1 cellular context compared by ENCODE assay signal in the genomic region with DNA sequence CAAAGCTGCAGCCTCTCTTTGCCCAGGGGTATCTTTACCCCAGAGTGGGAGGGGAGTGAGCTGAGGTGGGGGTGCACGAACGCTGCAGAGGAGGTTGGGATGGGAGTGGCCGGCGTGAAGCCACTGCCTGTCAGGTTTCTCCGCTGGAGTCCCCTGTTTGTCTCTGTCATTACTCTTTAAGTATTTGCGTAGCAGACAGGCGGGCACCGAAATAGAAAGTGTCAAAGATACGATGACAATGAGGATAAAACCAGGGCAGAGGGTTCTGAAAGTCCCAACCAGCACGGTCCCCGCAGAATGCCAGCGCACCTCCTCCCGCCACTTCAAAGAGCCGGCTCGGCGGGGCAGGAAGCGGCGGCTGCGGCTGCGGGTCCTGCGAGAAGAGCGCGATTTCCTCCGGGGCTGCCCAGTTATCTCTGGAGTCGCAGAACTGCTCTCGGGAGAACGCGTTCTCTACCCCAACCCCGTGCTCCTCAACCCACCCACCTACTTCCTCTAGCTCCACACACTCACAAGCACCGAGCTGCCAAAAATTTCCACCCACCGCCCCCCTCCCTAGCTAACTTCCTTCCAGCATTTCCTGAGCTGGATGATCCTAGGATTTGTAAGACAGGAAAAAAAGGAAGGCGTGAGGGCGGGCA.
TF ChIP-seq lines count a peak whose summit lies in the region.

A gene with protein sequence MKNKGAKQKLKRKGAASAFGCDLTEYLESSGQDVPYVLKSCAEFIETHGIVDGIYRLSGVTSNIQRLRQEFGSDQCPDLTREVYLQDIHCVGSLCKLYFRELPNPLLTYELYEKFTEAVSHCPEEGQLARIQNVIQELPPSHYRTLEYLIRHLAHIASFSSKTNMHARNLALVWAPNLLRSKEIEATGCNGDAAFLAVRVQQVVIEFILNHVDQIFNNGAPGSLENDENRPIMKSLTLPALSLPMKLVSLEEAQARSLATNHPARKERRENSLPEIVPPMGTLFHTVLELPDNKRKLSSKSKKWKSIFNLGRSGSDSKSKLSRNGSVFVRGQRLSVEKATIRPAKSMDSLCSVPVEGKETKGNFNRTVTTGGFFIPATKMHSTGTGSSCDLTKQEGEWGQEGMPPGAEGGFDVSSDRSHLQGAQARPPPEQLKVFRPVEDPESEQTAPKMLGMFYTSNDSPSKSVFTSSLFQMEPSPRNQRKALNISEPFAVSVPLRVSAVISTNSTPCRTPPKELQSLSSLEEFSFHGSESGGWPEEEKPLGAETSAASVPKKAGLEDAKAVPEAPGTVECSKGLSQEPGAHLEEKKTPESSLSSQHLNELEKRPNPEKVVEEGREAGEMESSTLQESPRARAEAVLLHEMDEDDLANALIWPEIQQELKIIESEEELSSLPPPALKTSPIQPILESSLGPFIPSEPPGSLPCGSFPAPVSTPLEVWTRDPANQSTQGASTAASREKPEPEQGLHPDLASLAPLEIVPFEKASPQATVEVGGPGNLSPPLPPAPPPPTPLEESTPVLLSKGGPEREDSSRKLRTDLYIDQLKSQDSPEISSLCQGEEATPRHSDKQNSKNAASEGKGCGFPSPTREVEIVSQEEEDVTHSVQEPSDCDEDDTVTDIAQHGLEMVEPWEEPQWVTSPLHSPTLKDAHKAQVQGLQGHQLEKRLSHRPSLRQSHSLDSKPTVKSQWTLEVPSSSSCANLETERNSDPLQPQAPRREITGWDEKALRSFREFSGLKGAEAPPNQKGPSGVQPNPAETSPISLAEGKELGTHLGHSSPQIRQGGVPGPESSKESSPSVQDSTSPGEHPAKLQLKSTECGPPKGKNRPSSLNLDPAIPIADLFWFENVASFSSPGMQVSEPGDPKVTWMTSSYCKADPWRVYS (N-terminal part only) (plus strand): TSS at position 623 of the 641 bp plus-strand sequence. CDS start 522 bp downstream, outside the sequence.

TF ChIP-seq in GM12878, 131 proteins besides CTCF, POLR2A, EP300 and RAD21 (continued from another document and continues in another):
- TF ChIP-seq, protein P1, sequence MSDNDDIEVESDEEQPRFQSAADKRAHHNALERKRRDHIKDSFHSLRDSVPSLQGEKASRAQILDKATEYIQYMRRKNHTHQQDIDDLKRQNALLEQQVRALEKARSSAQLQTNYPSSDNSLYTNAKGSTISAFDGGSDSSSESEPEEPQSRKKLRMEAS (IDR thresholded peaks at IDR 0.05; ENCODE audit: low read depth, low read length) = no peak; the same call in none of the 2 replicates
- peak; percentile 94 for TF ChIP-seq TCF7 (IDR thresholded peaks at IDR 0.05; ENCODE audit: borderline replicate concordance)
- no peak for TF ChIP-seq ZZZ3 (IDR thresholded peaks at IDR 0.05; ENCODE audit: control insufficient read depth, insufficient read length, low read depth)
- TF ChIP-seq, protein P2, sequence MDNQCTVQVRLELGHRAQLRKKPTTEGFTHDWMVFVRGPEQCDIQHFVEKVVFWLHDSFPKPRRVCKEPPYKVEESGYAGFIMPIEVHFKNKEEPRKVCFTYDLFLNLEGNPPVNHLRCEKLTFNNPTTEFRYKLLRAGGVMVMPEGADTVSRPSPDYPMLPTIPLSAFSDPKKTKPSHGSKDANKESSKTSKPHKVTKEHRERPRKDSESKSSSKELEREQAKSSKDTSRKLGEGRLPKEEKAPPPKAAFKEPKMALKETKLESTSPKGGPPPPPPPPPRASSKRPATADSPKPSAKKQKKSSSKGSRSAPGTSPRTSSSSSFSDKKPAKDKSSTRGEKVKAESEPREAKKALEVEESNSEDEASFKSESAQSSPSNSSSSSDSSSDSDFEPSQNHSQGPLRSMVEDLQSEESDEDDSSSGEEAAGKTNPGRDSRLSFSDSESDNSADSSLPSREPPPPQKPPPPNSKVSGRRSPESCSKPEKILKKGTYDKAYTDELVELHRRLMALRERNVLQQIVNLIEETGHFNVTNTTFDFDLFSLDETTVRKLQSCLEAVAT (IDR thresholded peaks at IDR 0.05) = peak; percentile 89
- TF ChIP-seq ATF7 (IDR thresholded peaks at IDR 0.05; ENCODE audit: low read depth) = no peak
- TF ChIP-seq, protein P3, sequence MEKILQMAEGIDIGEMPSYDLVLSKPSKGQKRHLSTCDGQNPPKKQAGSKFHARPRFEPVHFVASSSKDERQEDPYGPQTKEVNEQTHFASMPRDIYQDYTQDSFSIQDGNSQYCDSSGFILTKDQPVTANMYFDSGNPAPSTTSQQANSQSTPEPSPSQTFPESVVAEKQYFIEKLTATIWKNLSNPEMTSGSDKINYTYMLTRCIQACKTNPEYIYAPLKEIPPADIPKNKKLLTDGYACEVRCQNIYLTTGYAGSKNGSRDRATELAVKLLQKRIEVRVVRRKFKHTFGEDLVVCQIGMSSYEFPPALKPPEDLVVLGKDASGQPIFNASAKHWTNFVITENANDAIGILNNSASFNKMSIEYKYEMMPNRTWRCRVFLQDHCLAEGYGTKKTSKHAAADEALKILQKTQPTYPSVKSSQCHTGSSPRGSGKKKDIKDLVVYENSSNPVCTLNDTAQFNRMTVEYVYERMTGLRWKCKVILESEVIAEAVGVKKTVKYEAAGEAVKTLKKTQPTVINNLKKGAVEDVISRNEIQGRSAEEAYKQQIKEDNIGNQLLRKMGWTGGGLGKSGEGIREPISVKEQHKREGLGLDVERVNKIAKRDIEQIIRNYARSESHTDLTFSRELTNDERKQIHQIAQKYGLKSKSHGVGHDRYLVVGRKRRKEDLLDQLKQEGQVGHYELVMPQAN (conservative IDR thresholded peaks at IDR 0.05) = 0 out of 2 replicates have a peak, but pooled peaks have one; percentile 7
- no peak for TF ChIP-seq SMC3 (IDR thresholded peaks at IDR 0.05; ENCODE audit: borderline replicate concordance, low read length)
- TF ChIP-seq, protein P4, sequence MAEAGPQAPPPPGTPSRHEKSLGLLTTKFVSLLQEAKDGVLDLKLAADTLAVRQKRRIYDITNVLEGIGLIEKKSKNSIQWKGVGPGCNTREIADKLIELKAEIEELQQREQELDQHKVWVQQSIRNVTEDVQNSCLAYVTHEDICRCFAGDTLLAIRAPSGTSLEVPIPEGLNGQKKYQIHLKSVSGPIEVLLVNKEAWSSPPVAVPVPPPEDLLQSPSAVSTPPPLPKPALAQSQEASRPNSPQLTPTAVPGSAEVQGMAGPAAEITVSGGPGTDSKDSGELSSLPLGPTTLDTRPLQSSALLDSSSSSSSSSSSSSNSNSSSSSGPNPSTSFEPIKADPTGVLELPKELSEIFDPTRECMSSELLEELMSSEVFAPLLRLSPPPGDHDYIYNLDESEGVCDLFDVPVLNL (IDR thresholded peaks at IDR 0.05; ENCODE audit: low read depth, low read length) = no peak
- TF ChIP-seq SMARCA5 (IDR thresholded peaks at IDR 0.05) = 0 out of 2 replicates have a peak, but pooled peaks have one; percentile 38
- TF ChIP-seq YY1 (IDR thresholded peaks at IDR 0.05; ENCODE audit: low read depth, low read length) = peak; percentile 5; the same call in 1 of the 2 replicates
- peak; percentile 44; the same call in 1 of the 2 replicates for TF ChIP-seq POLR2AphosphoS5 (IDR thresholded peaks at IDR 0.05; ENCODE audit: low read length)
- no peak for TF ChIP-seq TARDBP (IDR thresholded peaks at IDR 0.05; ENCODE audit: borderline replicate concordance)
- no peak for TF ChIP-seq FOS (IDR thresholded peaks at IDR 0.05; ENCODE audit: borderline replicate concordance, extremely low read depth, insufficient read length)
- TF ChIP-seq KDM1A (IDR thresholded peaks at IDR 0.05; ENCODE audit: borderline replicate concordance) = no peak
- 0 out of 2 replicates have a peak, but pooled peaks have one; percentile 23 for TF ChIP-seq TBL1XR1 (IDR thresholded peaks at IDR 0.05; ENCODE audit: low read depth, low read length)
- TF ChIP-seq, protein P5, sequence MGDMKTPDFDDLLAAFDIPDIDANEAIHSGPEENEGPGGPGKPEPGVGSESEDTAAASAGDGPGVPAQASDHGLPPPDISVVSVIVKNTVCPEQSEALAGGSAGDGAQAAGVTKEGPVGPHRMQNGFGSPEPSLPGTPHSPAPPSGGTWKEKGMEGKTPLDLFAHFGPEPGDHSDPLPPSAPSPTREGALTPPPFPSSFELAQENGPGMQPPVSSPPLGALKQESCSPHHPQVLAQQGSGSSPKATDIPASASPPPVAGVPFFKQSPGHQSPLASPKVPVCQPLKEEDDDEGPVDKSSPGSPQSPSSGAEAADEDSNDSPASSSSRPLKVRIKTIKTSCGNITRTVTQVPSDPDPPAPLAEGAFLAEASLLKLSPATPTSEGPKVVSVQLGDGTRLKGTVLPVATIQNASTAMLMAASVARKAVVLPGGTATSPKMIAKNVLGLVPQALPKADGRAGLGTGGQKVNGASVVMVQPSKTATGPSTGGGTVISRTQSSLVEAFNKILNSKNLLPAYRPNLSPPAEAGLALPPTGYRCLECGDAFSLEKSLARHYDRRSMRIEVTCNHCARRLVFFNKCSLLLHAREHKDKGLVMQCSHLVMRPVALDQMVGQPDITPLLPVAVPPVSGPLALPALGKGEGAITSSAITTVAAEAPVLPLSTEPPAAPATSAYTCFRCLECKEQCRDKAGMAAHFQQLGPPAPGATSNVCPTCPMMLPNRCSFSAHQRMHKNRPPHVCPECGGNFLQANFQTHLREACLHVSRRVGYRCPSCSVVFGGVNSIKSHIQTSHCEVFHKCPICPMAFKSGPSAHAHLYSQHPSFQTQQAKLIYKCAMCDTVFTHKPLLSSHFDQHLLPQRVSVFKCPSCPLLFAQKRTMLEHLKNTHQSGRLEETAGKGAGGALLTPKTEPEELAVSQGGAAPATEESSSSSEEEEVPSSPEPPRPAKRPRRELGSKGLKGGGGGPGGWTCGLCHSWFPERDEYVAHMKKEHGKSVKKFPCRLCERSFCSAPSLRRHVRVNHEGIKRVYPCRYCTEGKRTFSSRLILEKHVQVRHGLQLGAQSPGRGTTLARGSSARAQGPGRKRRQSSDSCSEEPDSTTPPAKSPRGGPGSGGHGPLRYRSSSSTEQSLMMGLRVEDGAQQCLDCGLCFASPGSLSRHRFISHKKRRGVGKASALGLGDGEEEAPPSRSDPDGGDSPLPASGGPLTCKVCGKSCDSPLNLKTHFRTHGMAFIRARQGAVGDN (IDR thresholded peaks at IDR 0.05) = no peak; the same call in 1 of the 2 replicates
- no peak for TF ChIP-seq MYC (IDR thresholded peaks at IDR 0.05; ENCODE audit: insufficient read depth, insufficient read length, insufficient replicate concordance, low read length, severe bottlenecking)
- TF ChIP-seq NR2F1 (conservative IDR thresholded peaks at IDR 0.05) = peak; percentile 16; the same call in 1 of the 2 replicates
- TF ChIP-seq, protein P6, sequence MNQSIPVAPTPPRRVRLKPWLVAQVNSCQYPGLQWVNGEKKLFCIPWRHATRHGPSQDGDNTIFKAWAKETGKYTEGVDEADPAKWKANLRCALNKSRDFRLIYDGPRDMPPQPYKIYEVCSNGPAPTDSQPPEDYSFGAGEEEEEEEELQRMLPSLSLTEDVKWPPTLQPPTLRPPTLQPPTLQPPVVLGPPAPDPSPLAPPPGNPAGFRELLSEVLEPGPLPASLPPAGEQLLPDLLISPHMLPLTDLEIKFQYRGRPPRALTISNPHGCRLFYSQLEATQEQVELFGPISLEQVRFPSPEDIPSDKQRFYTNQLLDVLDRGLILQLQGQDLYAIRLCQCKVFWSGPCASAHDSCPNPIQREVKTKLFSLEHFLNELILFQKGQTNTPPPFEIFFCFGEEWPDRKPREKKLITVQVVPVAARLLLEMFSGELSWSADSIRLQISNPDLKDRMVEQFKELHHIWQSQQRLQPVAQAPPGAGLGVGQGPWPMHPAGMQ (IDR thresholded peaks at IDR 0.05; ENCODE audit: borderline replicate concordance) = peak; percentile 81; the same call in 1 of the 2 replicates
- TF ChIP-seq MTA2 (IDR thresholded peaks at IDR 0.05; ENCODE audit: low read depth) = peak; percentile 60
- TF ChIP-seq, protein P7, sequence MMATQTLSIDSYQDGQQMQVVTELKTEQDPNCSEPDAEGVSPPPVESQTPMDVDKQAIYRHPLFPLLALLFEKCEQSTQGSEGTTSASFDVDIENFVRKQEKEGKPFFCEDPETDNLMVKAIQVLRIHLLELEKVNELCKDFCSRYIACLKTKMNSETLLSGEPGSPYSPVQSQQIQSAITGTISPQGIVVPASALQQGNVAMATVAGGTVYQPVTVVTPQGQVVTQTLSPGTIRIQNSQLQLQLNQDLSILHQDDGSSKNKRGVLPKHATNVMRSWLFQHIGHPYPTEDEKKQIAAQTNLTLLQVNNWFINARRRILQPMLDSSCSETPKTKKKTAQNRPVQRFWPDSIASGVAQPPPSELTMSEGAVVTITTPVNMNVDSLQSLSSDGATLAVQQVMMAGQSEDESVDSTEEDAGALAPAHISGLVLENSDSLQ (IDR thresholded peaks at IDR 0.05) = peak; percentile 85
- no peak for TF ChIP-seq SRF (IDR thresholded peaks at IDR 0.05; ENCODE audit: low read depth in 2 of 2, low read length in 2 of 2)
- TF ChIP-seq, protein P8, sequence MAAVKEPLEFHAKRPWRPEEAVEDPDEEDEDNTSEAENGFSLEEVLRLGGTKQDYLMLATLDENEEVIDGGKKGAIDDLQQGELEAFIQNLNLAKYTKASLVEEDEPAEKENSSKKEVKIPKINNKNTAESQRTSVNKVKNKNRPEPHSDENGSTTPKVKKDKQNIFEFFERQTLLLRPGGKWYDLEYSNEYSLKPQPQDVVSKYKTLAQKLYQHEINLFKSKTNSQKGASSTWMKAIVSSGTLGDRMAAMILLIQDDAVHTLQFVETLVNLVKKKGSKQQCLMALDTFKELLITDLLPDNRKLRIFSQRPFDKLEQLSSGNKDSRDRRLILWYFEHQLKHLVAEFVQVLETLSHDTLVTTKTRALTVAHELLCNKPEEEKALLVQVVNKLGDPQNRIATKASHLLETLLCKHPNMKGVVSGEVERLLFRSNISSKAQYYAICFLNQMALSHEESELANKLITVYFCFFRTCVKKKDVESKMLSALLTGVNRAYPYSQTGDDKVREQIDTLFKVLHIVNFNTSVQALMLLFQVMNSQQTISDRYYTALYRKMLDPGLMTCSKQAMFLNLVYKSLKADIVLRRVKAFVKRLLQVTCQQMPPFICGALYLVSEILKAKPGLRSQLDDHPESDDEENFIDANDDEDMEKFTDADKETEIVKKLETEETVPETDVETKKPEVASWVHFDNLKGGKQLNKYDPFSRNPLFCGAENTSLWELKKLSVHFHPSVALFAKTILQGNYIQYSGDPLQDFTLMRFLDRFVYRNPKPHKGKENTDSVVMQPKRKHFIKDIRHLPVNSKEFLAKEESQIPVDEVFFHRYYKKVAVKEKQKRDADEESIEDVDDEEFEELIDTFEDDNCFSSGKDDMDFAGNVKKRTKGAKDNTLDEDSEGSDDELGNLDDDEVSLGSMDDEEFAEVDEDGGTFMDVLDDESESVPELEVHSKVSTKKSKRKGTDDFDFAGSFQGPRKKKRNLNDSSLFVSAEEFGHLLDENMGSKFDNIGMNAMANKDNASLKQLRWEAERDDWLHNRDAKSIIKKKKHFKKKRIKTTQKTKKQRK (IDR thresholded peaks at IDR 0.05; ENCODE audit: low read depth, low read length) = no peak
- TF ChIP-seq, protein P9, sequence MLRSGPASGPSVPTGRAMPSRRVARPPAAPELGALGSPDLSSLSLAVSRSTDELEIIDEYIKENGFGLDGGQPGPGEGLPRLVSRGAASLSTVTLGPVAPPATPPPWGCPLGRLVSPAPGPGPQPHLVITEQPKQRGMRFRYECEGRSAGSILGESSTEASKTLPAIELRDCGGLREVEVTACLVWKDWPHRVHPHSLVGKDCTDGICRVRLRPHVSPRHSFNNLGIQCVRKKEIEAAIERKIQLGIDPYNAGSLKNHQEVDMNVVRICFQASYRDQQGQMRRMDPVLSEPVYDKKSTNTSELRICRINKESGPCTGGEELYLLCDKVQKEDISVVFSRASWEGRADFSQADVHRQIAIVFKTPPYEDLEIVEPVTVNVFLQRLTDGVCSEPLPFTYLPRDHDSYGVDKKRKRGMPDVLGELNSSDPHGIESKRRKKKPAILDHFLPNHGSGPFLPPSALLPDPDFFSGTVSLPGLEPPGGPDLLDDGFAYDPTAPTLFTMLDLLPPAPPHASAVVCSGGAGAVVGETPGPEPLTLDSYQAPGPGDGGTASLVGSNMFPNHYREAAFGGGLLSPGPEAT (IDR thresholded peaks at IDR 0.05; ENCODE audit: low read depth) = peak; percentile 82
- peak; percentile 50 for TF ChIP-seq MEF2B (IDR thresholded peaks at IDR 0.05; ENCODE audit: partially characterized antibody, poor library complexity, severe bottlenecking)
- TF ChIP-seq CHD4 (IDR thresholded peaks at IDR 0.05) = no peak
- peak; percentile 41 for TF ChIP-seq CREM (IDR thresholded peaks at IDR 0.05; ENCODE audit: low read depth)
- no peak for TF ChIP-seq RCOR1 (conservative IDR thresholded peaks at IDR 0.05; ENCODE audit: low read depth, low read length)
